ENCODE assay signal across 28 cellular contexts in the genomic region with DNA sequence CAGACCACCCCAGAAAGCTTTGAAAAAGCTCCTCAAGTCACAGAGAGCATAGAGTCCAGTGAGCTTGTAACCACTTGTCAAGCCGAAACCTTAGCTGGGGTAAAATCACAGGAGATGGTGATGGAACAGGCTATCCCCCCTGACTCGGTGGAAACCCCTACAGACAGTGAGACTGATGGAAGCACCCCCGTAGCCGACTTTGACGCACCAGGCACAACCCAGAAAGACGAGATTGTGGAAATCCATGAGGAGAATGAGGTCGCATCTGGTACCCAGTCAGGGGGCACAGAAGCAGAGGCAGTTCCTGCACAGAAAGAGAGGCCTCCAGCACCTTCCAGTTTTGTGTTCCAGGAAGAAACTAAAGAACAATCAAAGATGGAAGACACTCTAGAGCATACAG.
"Had no signal": no experiment of that assay in that cellular context is flagged by ENCODE, and none has a peak within 500 bp of the region (broad histone marks: within the 10 kb centered on the region; RNA-seq: fewer than 3 reads in every experiment).

No MANE protein-coding gene starts in this region.

- H3K27me3 ChIP-seq: neutrophil, pancreas, right lobe of liver, sigmoid colon, stomach, thyroid gland, tibial nerve, upper lobe of right lung, uterus had no signal

- H3K36me3 ChIP-seq: neutrophil, pancreas, prostate gland, right lobe of liver, thoracic aorta, thyroid gland, uterus had no signal

- H3K27me3 Mint-ChIP-seq: naive thymus-derived CD8-positive, alpha-beta T cell; natural killer cell treated with Interleukin-12 subunit alpha and Interleukin-12 subunit beta and Interleukin-15 and Interleukin-18, amount 100 ng/mL, for 72 hours; stimulated activated naive B cell treated with anti-CD40 and anti-IgM and Interleukin-4, amounts not matched to agents 10 μg/mL and 1 μg/mL and 100 μg/mL, for 72 hours; stimulated activated naive CD8-positive, alpha-beta T cell treated with anti-CD3 and anti-CD28 coated beads, Interleukin-15, Interleukin-2, amounts not matched to agents 100 ng/mL and 50 ng/mL, for 24 hours had no signal

- DNase-seq: naive thymus-derived CD8-positive, alpha-beta T cell; nephron progenitor cell; nucleus accumbens; pancreas; retina; right cardiac atrium; right lobe of liver; sigmoid colon; small intestine; stimulated activated CD4-positive, alpha-beta T cell treated with anti-CD3 and anti-CD28 coated beads, Interleukin-15, amount 100 ng/mL, for 24 hours; stimulated activated CD4-positive, alpha-beta T cell treated with anti-CD3 and anti-CD28 coated beads, Interleukin-2, amount 100 ng/mL, for 24 hours; stimulated activated CD4-positive, alpha-beta T cell treated with anti-CD3 and anti-CD28 coated beads, Interleukin-2, amount 100 ng/mL, for 48 hours; stimulated activated CD4-positive, alpha-beta T cell treated with anti-CD3 and anti-CD28 coated beads, Interleukin-4, amount 100 ng/mL, for 24 hours; stimulated activated naive B cell treated with anti-CD40 and anti-IgM and Interleukin-4, amounts not matched to agents 10 μg/mL and 1 μg/mL and 100 μg/mL, for 72 hours; stimulated activated naive CD4-positive, alpha-beta T cell treated with Interleukin-2 at 50 U/mL for 16 hours; stomach; thyroid gland; trophoblast cell; upper lobe of right lung; uterus had no signal

- H3K9me3 Mint-ChIP-seq: naive thymus-derived CD8-positive, alpha-beta T cell; natural killer cell treated with Interleukin-12 subunit alpha and Interleukin-12 subunit beta and Interleukin-15 and Interleukin-18, amount 100 ng/mL, for 72 hours; neural crest cell; stimulated activated effector memory CD8-positive, alpha-beta T cell treated with anti-CD3 and anti-CD28 coated beads, Interleukin-12 subunit alpha, Interleukin-12 subunit beta, amount 100 ng/mL, for 72 hours; stimulated activated naive B cell treated with anti-CD40 and anti-IgM and Interleukin-4, amounts not matched to agents 10 μg/mL and 1 μg/mL and 100 μg/mL, for 72 hours; stimulated activated naive CD8-positive, alpha-beta T cell treated with anti-CD3 and anti-CD28 coated beads, Interleukin-15, Interleukin-2, amounts not matched to agents 100 ng/mL and 50 ng/mL, for 24 hours had no signal

- H3K4me1 ChIP-seq: pancreas, prostate gland, right lobe of liver, thyroid gland, upper lobe of right lung, uterus had no signal

- H3K9me3 ChIP-seq: neutrophil, pancreas, prostate gland, right lobe of liver, sigmoid colon, stomach, thoracic aorta, thyroid gland, tibial nerve, upper lobe of right lung, uterus had no signal

- H3K27ac Mint-ChIP-seq: naive thymus-derived CD8-positive, alpha-beta T cell; natural killer cell treated with Interleukin-12 subunit alpha and Interleukin-12 subunit beta and Interleukin-15 and Interleukin-18, amount 100 ng/mL, for 72 hours; nephron progenitor cell; stimulated activated effector memory CD8-positive, alpha-beta T cell treated with anti-CD3 and anti-CD28 coated beads, Interleukin-12 subunit alpha, Interleukin-12 subunit beta, amount 100 ng/mL, for 72 hours; stimulated activated naive B cell treated with anti-CD40 and anti-IgM and Interleukin-4, amounts not matched to agents 10 μg/mL and 1 μg/mL and 100 μg/mL, for 72 hours; stimulated activated naive CD8-positive, alpha-beta T cell treated with anti-CD3 and anti-CD28 coated beads, Interleukin-15, Interleukin-2, amounts not matched to agents 100 ng/mL and 50 ng/mL, for 24 hours had no signal

- H3K36me3 Mint-ChIP-seq: natural killer cell treated with Interleukin-12 subunit alpha and Interleukin-12 subunit beta and Interleukin-15 and Interleukin-18, amount 100 ng/mL, for 72 hours; stimulated activated effector memory CD8-positive, alpha-beta T cell treated with anti-CD3 and anti-CD28 coated beads, Interleukin-12 subunit alpha, Interleukin-12 subunit beta, amount 100 ng/mL, for 72 hours had no signal

- H3K4me1 Mint-ChIP-seq: naive thymus-derived CD8-positive, alpha-beta T cell; stimulated activated naive B cell treated with anti-CD40 and anti-IgM and Interleukin-4, amounts not matched to agents 10 μg/mL and 1 μg/mL and 100 μg/mL, for 72 hours had no signal

- ATAC-seq: naive thymus-derived CD8-positive, alpha-beta T cell; natural killer cell treated with Interleukin-12 subunit alpha and Interleukin-12 subunit beta and Interleukin-15 and Interleukin-18, amount 100 ng/mL, for 72 hours; pancreas; right cardiac atrium; stimulated activated naive B cell treated with anti-CD40 and anti-IgM and Interleukin-4, amounts not matched to agents 10 μg/mL and 1 μg/mL and 100 μg/mL, for 72 hours; upper lobe of right lung had no signal

- H3K4me3 ChIP-seq: pancreas, prostate gland, right lobe of liver, sigmoid colon, stomach, thoracic aorta, thyroid gland, tibial nerve, upper lobe of right lung, uterus had no signal

- H3K4me3 Mint-ChIP-seq: naive thymus-derived CD8-positive, alpha-beta T cell; natural killer cell treated with Interleukin-12 subunit alpha and Interleukin-12 subunit beta and Interleukin-15 and Interleukin-18, amount 100 ng/mL, for 72 hours; nephron progenitor cell; neural crest cell; stimulated activated effector memory CD8-positive, alpha-beta T cell treated with anti-CD3 and anti-CD28 coated beads, Interleukin-12 subunit alpha, Interleukin-12 subunit beta, amount 100 ng/mL, for 72 hours; stimulated activated naive B cell treated with anti-CD40 and anti-IgM and Interleukin-4, amounts not matched to agents 10 μg/mL and 1 μg/mL and 100 μg/mL, for 72 hours; stimulated activated naive CD8-positive, alpha-beta T cell treated with anti-CD3 and anti-CD28 coated beads, Interleukin-15, Interleukin-2, amounts not matched to agents 100 ng/mL and 50 ng/mL, for 24 hours had no signal

- H3K27ac ChIP-seq: neutrophil, pancreas, prostate gland, right lobe of liver, sigmoid colon, stomach, thoracic aorta, thyroid gland, tibial nerve, upper lobe of right lung, uterus had no signal
